In genomic region chr7:38349869-38350583, GRCh38 we compare ENCODE assay signal across 8 cellular contexts.
DNase-seq lines count a peak whose midpoint lies in the region; ATAC-seq, FAIRE-seq and TF ChIP-seq lines count a peak whose summit lies in the region.
"Not testable (repeated sequence)": the region's sequence is repeated elsewhere in the genome, so short reads cannot be mapped to it uniquely, and the experiment has no call there.

No MANE protein-coding gene starts in this region.

- not testable (repeated sequence) for H2AK5ac ChIP-seq in H1 (ENCODE audit: low read depth, low read length)

- not testable (repeated sequence) for TF ChIP-seq EP300 in H1 (IDR thresholded peaks at IDR 0.05; ENCODE audit: borderline replicate concordance in 1 of 2, low read depth in 2 of 2, low read length in 2 of 2)

- ATAC-seq in GM21529 (IDR thresholded peaks at IDR 0.05; ENCODE audit: unreplicated experiment) (peak; percentile 76), HG03196 (IDR thresholded peaks at IDR 0.05; ENCODE audit: unreplicated experiment) (peak; percentile 77)
- ATAC-seq in activated CD8-positive, alpha-beta T cell treated with anti-CD3 and anti-CD28 coated beads for 36 hours = peak; percentile 76
- peak; percentile 84 for ATAC-seq in naive thymus-derived CD4-positive, alpha-beta T cell

- not testable (repeated sequence) for H3K36me3 ChIP-seq in H1 (ENCODE audit: control insufficient read depth in 2 of 4, insufficient read depth in 4 of 4, low read length in 3 of 4); naive thymus-derived CD4-positive, alpha-beta T cell (ENCODE audit: control insufficient read depth in 2 of 3, insufficient read depth in 3 of 3, low read length in 3 of 3)

- not testable (repeated sequence) for H3K27me3 Mint-ChIP-seq in activated CD8-positive, alpha-beta T cell treated with anti-CD3 and anti-CD28 coated beads for 36 hours; naive thymus-derived CD4-positive, alpha-beta T cell

- DNase-seq in GM12892 (ENCODE audit: insufficient read length); H1 (ENCODE audit: low read depth in 1 of 2, low spot score in 2 of 2): not testable (repeated sequence)
- peak; percentile 63 for DNase-seq in NOMO-1 treated with DMSO at 0.1 percent for 48 hours (lab: John Stamatoyannopoulos, UW; ENCODE audit: unreplicated experiment)
- peak; percentile 80 for DNase-seq in activated CD8-positive, alpha-beta T cell treated with anti-CD3 and anti-CD28 coated beads for 36 hours
- DNase-seq in naive thymus-derived CD4-positive, alpha-beta T cell = peak in 3 of 9 donors; percentile 17 to 50 (median 23)

- not testable (repeated sequence) for H3K23ac ChIP-seq in H1 (ENCODE audit: insufficient read length)

- H3K23me2 ChIP-seq in H1 (ENCODE audit: low read depth, low read length) = not testable (repeated sequence)

- H3K4me2 ChIP-seq in H1 (ENCODE audit: insufficient read depth in 1 of 2, low read depth in 2 of 2, low read length in 2 of 2) = not testable (repeated sequence)

- H3K4me3 Mint-ChIP-seq in activated CD8-positive, alpha-beta T cell treated with anti-CD3 and anti-CD28 coated beads for 36 hours = peak overlapping the region; percentile 96
- peak overlapping the region; percentile 77 to 89 (median 85) for H3K4me3 Mint-ChIP-seq in naive thymus-derived CD4-positive, alpha-beta T cell

- not testable (repeated sequence) for H2AFZ ChIP-seq in H1 (ENCODE audit: low read length)

- WGBS in H1 (ENCODE audit: extremely low coverage in 1 of 2, insufficient coverage in 1 of 2, insufficient read length in 1 of 2, insufficient replicate concordance in 2 of 2, low coverage in 1 of 2, low lambda C conversion rate in 2 of 2, missing lambda C conversion rate in 1 of 2), 2 experiments = 66% methylated on average over 4 of the region's 6 CpGs; no CpG with 5 or more reads in 1 of the 2 experiments

- H3K56ac ChIP-seq in H1 (replicated peaks; ENCODE audit: insufficient read length, low read depth, low read length) = not testable (repeated sequence)

- H3K9me3 ChIP-seq in H1 (ENCODE audit: insufficient read depth in 2 of 2, low read depth in 1 of 2, low read length in 1 of 2); naive thymus-derived CD4-positive, alpha-beta T cell (ENCODE audit: control insufficient read depth in 2 of 3, low read length in 3 of 3): not testable (repeated sequence)

- TF ChIP-seq RAD21 in H1 (IDR thresholded peaks at IDR 0.05 in 1 of 2, conservative IDR thresholded peaks at IDR 0.05 in 1 of 2; ENCODE audit: low read depth in 2 of 2, low read length in 2 of 2) = peak in 1 of 2 experiments; percentile 17; a peak in 2 of 4 replicates

- not testable (repeated sequence) for H4K91ac ChIP-seq in H1 (replicated peaks; ENCODE audit: insufficient read length, low read length)

- peak overlapping the region; percentile 96 for H3K27ac Mint-ChIP-seq in activated CD8-positive, alpha-beta T cell treated with anti-CD3 and anti-CD28 coated beads for 36 hours
- H3K27ac Mint-ChIP-seq in naive thymus-derived CD4-positive, alpha-beta T cell = peak overlapping the region; percentile 89 to 95 (median 92)

- not testable (repeated sequence) for H3K9me3 Mint-ChIP-seq in activated CD8-positive, alpha-beta T cell treated with anti-CD3 and anti-CD28 coated beads for 36 hours; naive thymus-derived CD4-positive, alpha-beta T cell

- H3K4me1 Mint-ChIP-seq in activated CD8-positive, alpha-beta T cell treated with anti-CD3 and anti-CD28 coated beads for 36 hours (ENCODE audit: low read depth) = peaks cover 34% of the 10 kb centered on the region
- peaks cover 28 to 61% (median 43%) of the 10 kb centered on the region in 7 donors for H3K4me1 Mint-ChIP-seq in naive thymus-derived CD4-positive, alpha-beta T cell

- not testable (repeated sequence) for H2BK20ac ChIP-seq in H1 (ENCODE audit: low read length)

- H4K8ac ChIP-seq in H1 (ENCODE audit: extremely low read depth, insufficient read depth, low read length) = not testable (repeated sequence)

- H3K27me3 ChIP-seq in H1 (replicated peaks in 1 of 4; ENCODE audit: control insufficient read depth in 3 of 4, extremely low read depth in 1 of 4, insufficient read depth in 3 of 4, low read length in 3 of 4); naive thymus-derived CD4-positive, alpha-beta T cell (ENCODE audit: control insufficient read depth in 2 of 2, insufficient read depth in 2 of 2, low read length in 2 of 2): not testable (repeated sequence)

- CTCF ChIA-PET in activated CD8-positive, alpha-beta T cell treated with anti-CD3 and anti-CD28 coated beads for 36 hours (lab: Charles Lee) = interaction anchor here (0.6 to 6.0 kb wide), 16 partner anchors 8 to 242 kb away, joined by 3 to 63 read pairs (median 4); partner anchors contain the start of gene STARD3NL
- CTCF ChIA-PET in H1 (lab: Charles Lee; ENCODE audit: partially characterized antibody) = interaction anchor here (0.6 to 4.5 kb wide), 5 partner anchors 9 to 1749 kb away, joined by 3 to 24 read pairs (median 4); no protein-coding TSS in a partner anchor
- CTCF ChIA-PET in naive thymus-derived CD4-positive, alpha-beta T cell (lab: Charles Lee) = interaction anchor here (1.0 to 2.1 kb wide), 2 partner anchors 14 to 134 kb away, joined by 3 to 7 read pairs; no protein-coding TSS in a partner anchor

- H3K4ac ChIP-seq in H1 (replicated peaks; ENCODE audit: insufficient read length, low read depth, low read length) = not testable (repeated sequence)

- not testable (repeated sequence) for H3K9ac ChIP-seq in H1 (replicated peaks in 1 of 4; ENCODE audit: extremely low read depth in 1 of 4, low read depth in 3 of 4, low read length in 3 of 4)

- POLR2A ChIA-PET in activated CD8-positive, alpha-beta T cell treated with anti-CD3 and anti-CD28 coated beads for 36 hours (lab: Charles Lee) = interaction anchor here (0.7 kb wide), 1 partner anchor 14 kb away, joined by 5 read pairs; no protein-coding TSS in a partner anchor
- POLR2A ChIA-PET in H1 (lab: Charles Lee; ENCODE audit: partially characterized antibody) = interaction anchor here (0.8 kb wide), 1 partner anchor 14 kb away, joined by 3 read pairs; no protein-coding TSS in a partner anchor
- POLR2A ChIA-PET in naive thymus-derived CD4-positive, alpha-beta T cell (lab: Charles Lee) = interaction anchor here (0.7 kb wide), 1 partner anchor 8 kb away, joined by 3 read pairs; no protein-coding TSS in a partner anchor

- not testable (repeated sequence) for H3K14ac ChIP-seq in H1 (ENCODE audit: insufficient read length)

- intact Hi-C loops in activated CD8-positive, alpha-beta T cell treated with anti-CD3 and anti-CD28 coated beads for 36 hours (cut with micrococcal nuclease); naive thymus-derived CD4-positive, alpha-beta T cell (cut with micrococcal nuclease): not testable (repeated sequence)

- not testable (repeated sequence) for H3K27ac ChIP-seq in 22Rv1; H1 (ENCODE audit: low read depth, low read length)
- peak overlapping the region; percentile 73 for H3K27ac ChIP-seq in naive thymus-derived CD4-positive, alpha-beta T cell (ENCODE audit: low read depth, low read length)

- H3K79me2 ChIP-seq in H1 (ENCODE audit: control insufficient read depth in 1 of 2, insufficient read depth in 2 of 2, low read length in 2 of 2) = not testable (repeated sequence)

- not testable (repeated sequence) for H3K18ac ChIP-seq in H1 (ENCODE audit: extremely low read depth, low read length)

- not testable (repeated sequence) for TF ChIP-seq POLR2A in GM12892 (IDR thresholded peaks at IDR 0.05; ENCODE audit: low read depth, low read length); H1 (IDR thresholded peaks at IDR 0.05; ENCODE audit: control extremely low read depth in 1 of 2, low read depth in 2 of 2, low read length in 2 of 2)

- not testable (repeated sequence) for H3K4me3 ChIP-seq in H1 (ENCODE audit: extremely low read depth in 1 of 4, insufficient read depth in 2 of 4, low read depth in 3 of 4, low read length in 4 of 4)
- H3K4me3 ChIP-seq in naive thymus-derived CD4-positive, alpha-beta T cell (ENCODE audit: low read length) = peak overlapping the region; percentile 44

- not testable (repeated sequence) for H2BK120ac ChIP-seq in H1 (replicated peaks; ENCODE audit: low read depth, low read length)

- not testable (repeated sequence) for H4K20me1 ChIP-seq in H1 (replicated peaks in 1 of 2; ENCODE audit: control insufficient read depth in 1 of 2, insufficient read depth in 2 of 2, low read length in 2 of 2)

- H3K36me3 Mint-ChIP-seq in activated CD8-positive, alpha-beta T cell treated with anti-CD3 and anti-CD28 coated beads for 36 hours (ENCODE audit: low read depth) = peaks cover 22% of the 10 kb centered on the region
- H3K36me3 Mint-ChIP-seq in naive thymus-derived CD4-positive, alpha-beta T cell = not testable (repeated sequence)

- TF ChIP-seq CTCF in 22Rv1 (IDR thresholded peaks at IDR 0.05) (peak; percentile 75), H1 (IDR thresholded peaks at IDR 0.05; ENCODE audit: control extremely low read depth in 1 of 3, insufficient read depth in 1 of 3, low read depth in 1 of 3, low read length in 3 of 3) (peak in 2 of 3 experiments; percentile 37 to 41; a peak in 2 of 4 replicates)
- TF ChIP-seq CTCF in activated CD8-positive, alpha-beta T cell treated with anti-CD3 and anti-CD28 coated beads for 36 hours (IDR thresholded peaks at IDR 0.05) = not testable (repeated sequence)

- H2BK12ac ChIP-seq in H1 (ENCODE audit: low read depth, low read length) = not testable (repeated sequence)

- not testable (repeated sequence) for H4K5ac ChIP-seq in H1 (ENCODE audit: insufficient read length, low read depth, low read length)

- not testable (repeated sequence) for H2BK15ac ChIP-seq in H1 (ENCODE audit: low read length)

- not testable (repeated sequence) for H2BK5ac ChIP-seq in H1 (ENCODE audit: low read depth, low read length)

- not testable (repeated sequence) for H3K4me1 ChIP-seq in H1 (replicated peaks in 1 of 4; ENCODE audit: control insufficient read depth in 3 of 4, insufficient read depth in 4 of 4, low read length in 3 of 4); naive thymus-derived CD4-positive, alpha-beta T cell (ENCODE audit: control insufficient read depth in 2 of 2, insufficient read depth in 2 of 2, low read length in 2 of 2)

- H3K79me1 ChIP-seq in H1 (ENCODE audit: low read depth, low read length) = not testable (repeated sequence)

- FAIRE-seq in GM12892 (lab: Jason Lieb, UNC) = peak; percentile 95
- FAIRE-seq in H1 (lab: Jason Lieb, UNC) = not testable (repeated sequence)
